ENCODE assay signal across 8 cellular contexts in genomic region chr15:85831415-85832113, GRCh38. TPM values are rescaled to one million over a fixed set of nuclear protein-coding genes. Genes with fewer than 3 reads are reported as not detected.
DNase-seq lines count a peak whose midpoint lies in the region; ATAC-seq and TF ChIP-seq lines count a peak whose summit lies in the region.

No MANE protein-coding gene starts in this region.

- DNase-seq in CD4-positive, alpha-beta T cell, result peak in 5 of 10 experiments; percentile 9 to 24 (median 19)
- DNase-seq in HS-27A (ENCODE audit: low read depth) (peak; percentile 12), SK-N-DZ (ENCODE audit: low spot score) (peak; percentile 69), colonic mucosa (peak; percentile 76), left lung (peak in 1 of 2 donors; percentile 52), OCI-M2 (lab: John Stamatoyannopoulos, UW; ENCODE audit: unreplicated experiment) (no peak)
- DNase-seq in stimulated activated CD8-positive, alpha-beta memory T cell treated with anti-CD3 and anti-CD28 coated beads, Interleukin-4, amount 100 ng/mL, for 48 hours, result peak; percentile 56

- H3K9me3 ChIP-seq in CD4-positive, alpha-beta T cell (ENCODE audit: control insufficient read depth, low read length), result no peaks in the 10 kb centered on the region
- H3K9me3 ChIP-seq in colonic mucosa (no peaks in the 10 kb centered on the region), left lung (no peaks in the 10 kb centered on the region)

- no peak overlapping the region for H3K4me3 Mint-ChIP-seq in CD4-positive, alpha-beta T cell

- no peaks in the 10 kb centered on the region for H3K36me3 Mint-ChIP-seq in CD4-positive, alpha-beta T cell (ENCODE audit: low read depth)

- peak; percentile 43 for ATAC-seq in CD4-positive, alpha-beta T cell (ENCODE audit: poor library complexity)
- ATAC-seq in left lung, result peak; percentile 88
- ATAC-seq in GM21423 (IDR thresholded peaks at IDR 0.05; ENCODE audit: unreplicated experiment), result no peak

- H3K27ac Mint-ChIP-seq in CD4-positive, alpha-beta T cell, result no peak overlapping the region

- TF ChIP-seq CTCF in CD4-positive, alpha-beta T cell (IDR thresholded peaks at IDR 0.05), result peak; percentile 49
- peak; percentile 45 for TF ChIP-seq CTCF in colonic mucosa (IDR thresholded peaks at IDR 0.05)
- TF ChIP-seq CTCF in left lung (IDR thresholded peaks at IDR 0.05), result peak in 1 of 2 donors; percentile 39

- no peaks in the 10 kb centered on the region for H3K36me3 ChIP-seq in colonic mucosa
- H3K36me3 ChIP-seq in left lung, result no peaks in the 10 kb centered on the region

- no peaks in the 10 kb centered on the region for H3K4me1 ChIP-seq in colonic mucosa
- no peaks in the 10 kb centered on the region for H3K4me1 ChIP-seq in left lung

- POLR2A ChIA-PET in CD4-positive, alpha-beta T cell (lab: Charles Lee), result no interaction called here

- intact Hi-C loops in CD4-positive, alpha-beta T cell (cut with DNase I, micrococcal nuclease), result loop anchor here in 1 of 2 experiments (2.0 kb wide), 1 partner anchor 101 kb away; no protein-coding TSS in a partner anchor
- intact Hi-C loops in colonic mucosa (cut with DNase I), result loop anchor here (2.0 to 5.0 kb wide), 2 partner anchors 34 to 101 kb away; no protein-coding TSS in a partner anchor
- intact Hi-C loops in left lung (cut with DNase I), result loop anchor here in 1 of 2 donors (10.0 kb wide), 1 partner anchor 87 kb away; no protein-coding TSS in a partner anchor

- no peak overlapping the region for H3K4me3 ChIP-seq in colonic mucosa
- no peak overlapping the region for H3K4me3 ChIP-seq in left lung

- H3K27me3 ChIP-seq in CD4-positive, alpha-beta T cell (ENCODE audit: control insufficient read depth, insufficient read depth, low read length), result no peaks in the 10 kb centered on the region
- H3K27me3 ChIP-seq in colonic mucosa, result no peaks in the 10 kb centered on the region
- H3K27me3 ChIP-seq in left lung, result no peaks in the 10 kb centered on the region

- no peak overlapping the region for H3K9ac ChIP-seq in colonic mucosa (ENCODE audit: low read depth in 2 of 2, low read length in 2 of 2)

- H3K27ac ChIP-seq in CD4-positive, alpha-beta T cell (ENCODE audit: low read depth, low read length), result no peak overlapping the region
- H3K27ac ChIP-seq in colonic mucosa, result peak overlapping the region; percentile 11
- H3K27ac ChIP-seq in left lung, result no peak overlapping the region

- H3K4me1 Mint-ChIP-seq in CD4-positive, alpha-beta T cell (ENCODE audit: low read depth), result no peaks in the 10 kb centered on the region

- CTCF ChIA-PET in CD4-positive, alpha-beta T cell (lab: Charles Lee), result interaction anchor here (1.5 kb wide), 1 partner anchor 9 kb away, joined by 3 read pairs; no protein-coding TSS in a partner anchor

- H3K9me3 Mint-ChIP-seq in CD4-positive, alpha-beta T cell, result no peaks in the 10 kb centered on the region

- no peaks in the 10 kb centered on the region for H3K27me3 Mint-ChIP-seq in CD4-positive, alpha-beta T cell

RNA-seq across cellular contexts. Expression of gene KLHL25, which starts 36.8 kb away (rescaled TPM):
- 10 to 100 TPM in 1 of 2 experiments, 1 to 10 TPM in 1; 9.0 to 10.2 TPM for total RNA-seq in CD4-positive, alpha-beta T cell
- polyA plus RNA-seq in SK-N-DZ (2014; cell fraction: cytosol; rRNA removed), result 16.6 and 22.5 TPM in 2 replicates
- polyA plus RNA-seq in SK-N-DZ (2014; cell fraction: nucleus; rRNA removed), result 20.5 and 29.3 TPM in 2 replicates
- total RNA-seq in colonic mucosa (10 to 100 TPM in 1 of 2 donors, 1 to 10 TPM in 1; 6.6 to 12.7 TPM), left lung (1 to 10 TPM; 4.4 to 4.6 TPM)
